10 cellular contexts compared by ENCODE assay signal in the genomic region with DNA sequence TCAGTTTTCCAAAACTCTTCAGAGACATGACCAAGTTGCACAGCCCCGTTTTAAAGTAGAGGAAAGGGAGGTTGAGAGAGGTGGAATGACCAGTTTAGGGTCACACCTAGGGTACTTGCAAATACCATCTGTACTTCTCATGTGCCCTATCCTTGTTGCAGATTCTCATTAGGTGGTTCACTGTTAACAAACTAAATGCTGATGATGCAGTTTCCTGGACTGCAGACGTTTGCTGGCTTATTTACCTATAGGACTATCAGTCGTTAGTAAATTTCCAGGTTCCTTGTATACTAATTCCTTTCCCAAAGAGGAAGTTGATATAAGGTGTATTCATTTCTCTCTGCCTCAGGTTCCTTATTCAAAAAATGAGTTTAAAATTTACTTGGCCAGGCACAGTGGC.
DNase-seq lines count a peak whose midpoint lies in the region; ATAC-seq and TF ChIP-seq lines count a peak whose summit lies in the region.
"Had no signal": no experiment of that assay in that cellular context is flagged by ENCODE, and none has a peak within 500 bp of the region (broad histone marks: within the 10 kb centered on the region; RNA-seq: fewer than 3 reads in every experiment).

No MANE protein-coding gene starts in this region.

- peaks cover 43% of the 10 kb centered on the region for H4K20me1 ChIP-seq in DND-41 (ENCODE audit: insufficient read depth, low read length)

- ATAC-seq in DND-41 (ENCODE audit: insufficient read depth, low read depth) (no peak), GM21737 (IDR thresholded peaks at IDR 0.05; ENCODE audit: unreplicated experiment) (no peak), HG03097 (IDR thresholded peaks at IDR 0.05; ENCODE audit: low FRiP score, unreplicated experiment) (no peak), GM19397 (IDR thresholded peaks at IDR 0.05; ENCODE audit: unreplicated experiment) (no peak)

- H3K9me3 ChIP-seq in DND-41 (ENCODE audit: insufficient read depth, low read length, severe bottlenecking) (no peaks in the 10 kb centered on the region), neuron (ENCODE audit: low read length) (no peaks in the 10 kb centered on the region)

- no peak for DNase-seq in DND-41
- peak; percentile 16 for DNase-seq in NB4 (ENCODE audit: low read depth)
- DNase-seq in coronary artery (ENCODE audit: low spot score), result no peak
- no peak for DNase-seq in ACHN
- DNase-seq: effector CD4-positive, alpha-beta T cell; SW 1271 had no signal

- peak overlapping the region in 1 of 2 experiments; percentile 84; a peak in 3 of 4 replicates for H3K4me3 ChIP-seq in DND-41 (ENCODE audit: low read depth in 1 of 2, low read length in 2 of 2)
- H3K4me3 ChIP-seq in NB4 (ENCODE audit: low read depth, low read length), result peak overlapping the region; percentile 83
- peak overlapping the region; percentile 90 for H3K4me3 ChIP-seq in coronary artery
- peak overlapping the region; percentile 94 for H3K4me3 ChIP-seq in neuron (ENCODE audit: low read length)

- in situ Hi-C loops in ACHN (cut with HindIII; ENCODE audit: low pct_ligation_motif_present, low pct_unique_long_range_greater_than_20kb, low sequenced_read_pairs), result no loop called here

- H3K4me2 ChIP-seq in DND-41 (ENCODE audit: insufficient read depth, low read length), result peak overlapping the region; percentile 82

- TF ChIP-seq CTCF in DND-41 (IDR thresholded peaks at IDR 0.05; ENCODE audit: borderline replicate concordance, extremely low read depth, low read length, poor library complexity, severe bottlenecking) (no peak), NB4 (IDR thresholded peaks at IDR 0.05; ENCODE audit: low read depth, low read length) (no peak), coronary artery (IDR thresholded peaks at IDR 0.05) (no peak)

- H3K36me3 ChIP-seq in DND-41 (ENCODE audit: insufficient read depth, low read length) (peaks cover 21% of the 10 kb centered on the region), neuron (ENCODE audit: insufficient read depth, low read length) (peaks cover 22% of the 10 kb centered on the region)

- peaks cover 55% of the 10 kb centered on the region for H3K79me2 ChIP-seq in DND-41 (ENCODE audit: insufficient read depth, low read length)

- no peak for TF ChIP-seq POLR2A in NB4 (IDR thresholded peaks at IDR 0.05; ENCODE audit: extremely low read depth, insufficient read length)

- H3K27me3 ChIP-seq in DND-41 (ENCODE audit: insufficient read depth, low read length, poor library complexity) (no peaks in the 10 kb centered on the region), neuron (ENCODE audit: insufficient read depth, low read length) (no peaks in the 10 kb centered on the region)

- H3K4me1 ChIP-seq in DND-41 (ENCODE audit: insufficient read depth, low read length) (peaks cover 22% of the 10 kb centered on the region), neuron (ENCODE audit: insufficient read depth, low read length) (peaks cover 6% of the 10 kb centered on the region)

- H2AFZ ChIP-seq in DND-41 (ENCODE audit: low read depth, low read length) (no peak overlapping the region), neuron (ENCODE audit: low read depth, low read length) (no peak overlapping the region)

- H3K9ac ChIP-seq in DND-41 (ENCODE audit: low read depth, low read length), result peak overlapping the region; percentile 77

- H3K27ac ChIP-seq in DND-41 (ENCODE audit: low read length) (no peak overlapping the region), coronary artery (no peak overlapping the region)
